In the genomic region with DNA sequence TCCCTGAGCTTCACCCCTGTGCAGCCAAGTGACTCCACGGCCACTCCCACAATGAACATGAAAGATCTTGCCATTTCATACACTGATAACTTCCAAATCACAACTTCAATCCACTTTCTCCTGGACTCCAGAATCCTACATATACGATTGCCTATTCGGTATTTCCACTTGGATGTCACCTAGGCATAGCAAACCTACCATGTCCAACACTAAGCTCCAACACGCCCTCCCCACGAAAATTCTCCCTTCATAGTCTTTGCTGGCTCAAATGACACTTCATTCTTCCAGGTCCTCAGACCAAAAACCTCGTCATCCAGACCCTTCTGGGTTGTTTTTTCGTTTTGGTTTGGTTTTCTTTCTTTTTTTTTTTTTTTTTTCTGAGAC, we compare ENCODE assay signal across 8 cellular contexts. TPM values are rescaled to one million over a fixed set of nuclear protein-coding genes. Genes with fewer than 3 reads are reported as not detected.
DNase-seq lines count a peak whose midpoint lies in the region; ATAC-seq, FAIRE-seq and TF ChIP-seq lines count a peak whose summit lies in the region.

No MANE protein-coding gene starts in this region.

- H3K9me3 ChIP-seq in heart right ventricle (no peaks in the 10 kb centered on the region), mononuclear cell (ENCODE audit: low read depth, low read length) (no peaks in the 10 kb centered on the region), aorta (ENCODE audit: control insufficient read depth, low read length) (no peaks in the 10 kb centered on the region)

- H3K27me3 ChIP-seq in heart right ventricle (peaks cover 0 to 33% (median 2%) of the 10 kb centered on the region in 7 donors), bronchial epithelial cell (ENCODE audit: control insufficient read depth, insufficient read depth, low read length) (no peaks in the 10 kb centered on the region), mononuclear cell (ENCODE audit: insufficient read depth, low read length) (peaks cover 44% of the 10 kb centered on the region), aorta (ENCODE audit: control insufficient read depth in 1 of 2, insufficient read depth in 2 of 2, low read length in 1 of 2) (no peaks in the 10 kb centered on the region)

- ATAC-seq in heart right ventricle (no peak), Right ventricle myocardium superior (ENCODE audit: poor library complexity) (no peak), aorta (ENCODE audit: low FRiP score) (no peak)

- FAIRE-seq in bronchial epithelial cell (lab: Jason Lieb, UNC), result no peak

- DNase-seq in heart right ventricle (no peak), Right ventricle myocardium superior (no peak), bronchial epithelial cell (ENCODE audit: low read depth) (no peak), aorta (no peak), mucosa of gallbladder (ENCODE audit: low spot score) (no peak), COLO829 (ENCODE audit: low spot score) (no peak)
- DNase-seq in stimulated activated CD4-positive, alpha-beta T cell treated with anti-CD3 and anti-CD28 coated beads, Interleukin-2, amount 100 ng/mL, for 24 hours, result no peak

- H3K4me1 ChIP-seq in heart right ventricle (peaks cover 13 to 46% (median 37%) of the 10 kb centered on the region in 9 donors), mononuclear cell (ENCODE audit: insufficient read depth, low read length) (peaks cover 33% of the 10 kb centered on the region), aorta (ENCODE audit: control insufficient read depth in 1 of 2, insufficient read depth in 2 of 2, low read length in 2 of 2) (no peaks in the 10 kb centered on the region)

- H3K27ac ChIP-seq in heart right ventricle, result peak overlapping the region; percentile 92 to 99 (median 97)
- H3K27ac ChIP-seq in aorta (ENCODE audit: low read depth in 1 of 2, low read length in 2 of 2), result peak overlapping the region in 1 of 2 donors; percentile 93

- H3K36me3 ChIP-seq in heart right ventricle, result no peaks in the 10 kb centered on the region
- H3K36me3 ChIP-seq in bronchial epithelial cell (ENCODE audit: control insufficient read depth, insufficient read depth, low read length), result no peaks in the 10 kb centered on the region
- H3K36me3 ChIP-seq in aorta (ENCODE audit: control insufficient read depth in 1 of 2, insufficient read depth in 2 of 2, low read length in 1 of 2), result no peaks in the 10 kb centered on the region

- WGBS in heart right ventricle, 2 donors, result 34 to 59% methylated on average over 7 of the region's 7 CpGs
- WGBS in aorta, 2 donors, result 41 to 43% methylated on average over 7 of the region's 7 CpGs

- intact Hi-C loops in heart right ventricle (cut with DNase I) (loop anchor here in 2 of 10 donors (2.0 to 5.0 kb wide), 2 partner anchors 42 to 58 kb away; a partner anchor contains a TSS), Right ventricle myocardium superior (cut with DNase I) (no loop called here), aorta (cut with DNase I) (no loop called here)

- TF ChIP-seq CTCF in heart right ventricle (IDR thresholded peaks at IDR 0.05), result no peak
- no peak for TF ChIP-seq CTCF in bronchial epithelial cell (IDR thresholded peaks at IDR 0.05; ENCODE audit: insufficient read depth, low read length, severe bottlenecking)

- H3K4me3 ChIP-seq in heart right ventricle (peak overlapping the region; percentile 19 to 91 (median 74)), bronchial epithelial cell (ENCODE audit: low read depth, low read length) (peak overlapping the region; percentile 77), mononuclear cell (ENCODE audit: low read length) (peak overlapping the region; percentile 59), aorta (ENCODE audit: low read length in 2 of 2) (peak overlapping the region; percentile 44 to 50)

RNA-seq across cellular contexts. Expression of a gene that starts 1.9 kb away (rescaled TPM):
- total RNA-seq in heart right ventricle, result under 1 TPM in 1 of 10 donors, not detected in 9; 0.25 TPM
- polyA plus RNA-seq in heart right ventricle, result not detected
- not detected for total RNA-seq in Right ventricle myocardium superior
- not detected in 2 replicates for total RNA-seq in bronchial epithelial cell
- total RNA-seq in mononuclear cell, result not detected
- not detected for total RNA-seq in aorta
- 1 to 10 TPM in 1 of 2 donors, not detected in 1; 3.4 TPM for polyA plus RNA-seq in aorta
- total RNA-seq in mucosa of gallbladder, result 0.46 TPM

RNA-seq across cellular contexts. Expression of a gene that starts 4.5 kb away (rescaled TPM):
- total RNA-seq in heart right ventricle (1 to 10 TPM in 1 of 10 donors, under 1 TPM in 7, not detected in 2; 0.38 to 2.1 (median 0.59) TPM), Right ventricle myocardium superior (0.62 TPM), bronchial epithelial cell (0.77 TPM in 1 of 2 replicates, not detected in the other), mononuclear cell (not detected), aorta (10 to 100 TPM in 1 of 2 donors, 1 to 10 TPM in 1; 6.6 to 19.3 TPM), mucosa of gallbladder (3.9 TPM)
- polyA plus RNA-seq in heart right ventricle (1 to 10 TPM; 1.2 to 1.8 TPM), aorta (10 to 100 TPM in 1 of 2 donors, 1 to 10 TPM in 1; 1.5 to 15.5 TPM)

RNA-seq across cellular contexts. Expression of a gene that starts 5.3 kb away (rescaled TPM):
- 100 to 1,000 TPM; 160 to 221 (median 176) TPM for total RNA-seq in heart right ventricle
- polyA plus RNA-seq in heart right ventricle, result 100 to 1,000 TPM; 151 to 386 TPM
- total RNA-seq in Right ventricle myocardium superior, result 214 TPM
- 144 and 157 TPM in 2 replicates for total RNA-seq in bronchial epithelial cell
- 41.5 TPM for total RNA-seq in mononuclear cell
- 10 to 100 TPM; 78.3 to 91.8 TPM for total RNA-seq in aorta
- 100 to 1,000 TPM; 171 to 186 TPM for polyA plus RNA-seq in aorta
- total RNA-seq in mucosa of gallbladder, result 104 TPM

RNA-seq across cellular contexts. Expression of a gene that starts 16.3 kb away (rescaled TPM):
- 10 to 100 TPM in 6 of 10 donors, 1 to 10 TPM in 4; 6.4 to 18.6 (median 10.4) TPM for total RNA-seq in heart right ventricle
- polyA plus RNA-seq in heart right ventricle, result 10 to 100 TPM in 1 of 2 donors, 1 to 10 TPM in 1; 5.6 to 20.7 TPM
- 13.6 TPM for total RNA-seq in Right ventricle myocardium superior
- total RNA-seq in bronchial epithelial cell, result 20.0 and 41.6 TPM in 2 replicates
- 7.9 TPM for total RNA-seq in mononuclear cell
- 10 to 100 TPM; 25.3 to 65.0 TPM for total RNA-seq in aorta
- polyA plus RNA-seq in aorta, result 10 to 100 TPM in 1 of 2 donors, 1 to 10 TPM in 1; 8.8 to 32.9 TPM
- total RNA-seq in mucosa of gallbladder, result 48.7 TPM
